ENCODE assay signal across 9 cellular contexts in genomic region chr10:62653254-62653653, GRCh38.
A peak's percentile ranks its signal among the peaks of the same experiment; 100 is the strongest.
DNase-seq lines count a peak whose midpoint lies in the region; ATAC-seq and TF ChIP-seq lines count a peak whose summit lies in the region.
"Had no signal": no experiment of that assay in that cellular context is flagged by ENCODE, and none has a peak within 500 bp of the region (broad histone marks: within the 10 kb centered on the region; RNA-seq: fewer than 3 reads in every experiment).

No MANE protein-coding gene starts in this region.

- H3K36me3 Mint-ChIP-seq in activated naive CD4-positive, alpha-beta T cell treated with anti-CD3 and anti-CD28 coated beads, Interleukin-2, amount 50 U/mL, for 72 hours = no peaks in the 10 kb centered on the region
- H3K36me3 Mint-ChIP-seq in WTC11 = no peaks in the 10 kb centered on the region

- H3K4me3 Mint-ChIP-seq in WTC11 = no peak overlapping the region

- DNase-seq in germinal center (ENCODE audit: low spot score) (peak; percentile 70), DMS153 (lab: John Stamatoyannopoulos, UW) (no peak), WTC11 (ENCODE audit: low spot score) (no peak), UCSD-AML1 (lab: John Stamatoyannopoulos, UW; ENCODE audit: unreplicated experiment) (no peak)
- no peak for DNase-seq in activated naive CD4-positive, alpha-beta T cell treated with anti-CD3 and anti-CD28 coated beads, Interleukin-2, amount 50 U/mL, for 72 hours (ENCODE audit: low spot score in 2 of 2)
- DNase-seq: posterior cingulate gyrus had no signal

- no peak overlapping the region for H3K27ac Mint-ChIP-seq in activated naive CD4-positive, alpha-beta T cell treated with anti-CD3 and anti-CD28 coated beads, Interleukin-2, amount 50 U/mL, for 72 hours
- no peak overlapping the region for H3K27ac Mint-ChIP-seq in WTC11

- ATAC-seq in GM18858 (IDR thresholded peaks at IDR 0.05; ENCODE audit: unreplicated experiment) (peak; percentile 72), GM21737 (IDR thresholded peaks at IDR 0.05; ENCODE audit: unreplicated experiment) (peak; percentile 73), HG03457 (IDR thresholded peaks at IDR 0.05; ENCODE audit: unreplicated experiment) (peak; percentile 54), WTC11 (no peak)
- no peak for ATAC-seq in activated naive CD4-positive, alpha-beta T cell treated with anti-CD3 and anti-CD28 coated beads, Interleukin-2, amount 50 U/mL, for 72 hours

- TF ChIP-seq CTCF in WTC11 (IDR thresholded peaks at IDR 0.05) = no peak

- peaks cover 0 to 4% of the 10 kb centered on the region in 2 donors for H3K9me3 Mint-ChIP-seq in activated naive CD4-positive, alpha-beta T cell treated with anti-CD3 and anti-CD28 coated beads, Interleukin-2, amount 50 U/mL, for 72 hours
- H3K9me3 Mint-ChIP-seq in WTC11 = peaks cover 12% of the 10 kb centered on the region

- no peaks in the 10 kb centered on the region for H3K27me3 Mint-ChIP-seq in WTC11 (ENCODE audit: low read depth)

- POLR2A ChIA-PET in WTC11 (lab: Charles Lee) = no interaction called here

- peaks cover 7% of the 10 kb centered on the region for H3K4me1 Mint-ChIP-seq in WTC11

- CTCF ChIA-PET in WTC11 (lab: Charles Lee) = no interaction called here

TF ChIP-seq in WTC11, 78 proteins besides CTCF, POLR2A, EP300 and RAD21:
- TF ChIP-seq NR2C2 (CRISPR knock-in tag; IDR thresholded peaks at IDR 0.05) (no peak), ZNF532 (CRISPR knock-in tag; IDR thresholded peaks at IDR 0.05; ENCODE audit: borderline replicate concordance) (no peak), ZNF512 (CRISPR knock-in tag; IDR thresholded peaks at IDR 0.05; ENCODE audit: borderline replicate concordance) (no peak), TP53 (CRISPR knock-in tag; IDR thresholded peaks at IDR 0.05) (no peak), E2F1 (CRISPR knock-in tag; IDR thresholded peaks at IDR 0.05) (no peak), RORB (CRISPR knock-in tag; IDR thresholded peaks at IDR 0.05) (no peak), MAX (CRISPR knock-in tag; IDR thresholded peaks at IDR 0.05) (no peak), ZNF396 (CRISPR knock-in tag; IDR thresholded peaks at IDR 0.05; ENCODE audit: borderline replicate concordance) (no peak)

Comparison
In these comparisons a context has a peak if more than half of its experiments do, and no peak if none do; other contexts are left out.
1. ATAC-seq: peak in GM18858 (single experiment), GM21737 (single experiment) and HG03457 (single experiment); none in activated naive CD4-positive, alpha-beta T cell treated with anti-CD3 and anti-CD28 coated beads, Interleukin-2, amount 50 U/mL, for 72 hours (0 of 2) and WTC11 (single experiment).